25 cellular contexts compared by ENCODE assay signal in genomic region chr18:72180689-72181088, GRCh38.
DNase-seq lines count a peak whose midpoint lies in the region; ATAC-seq lines count a peak whose summit lies in the region.
"Had no signal": no experiment of that assay in that cellular context is flagged by ENCODE, and none has a peak within 500 bp of the region (broad histone marks: within the 10 kb centered on the region; RNA-seq: fewer than 3 reads in every experiment).

No MANE protein-coding gene starts in this region.

- ATAC-seq in GM21576 (IDR thresholded peaks at IDR 0.05; ENCODE audit: unreplicated experiment) (peak; percentile 10), HG03196 (IDR thresholded peaks at IDR 0.05; ENCODE audit: unreplicated experiment) (peak; percentile 22), GM21619 (IDR thresholded peaks at IDR 0.05; ENCODE audit: unreplicated experiment) (no peak), GM19455 (IDR thresholded peaks at IDR 0.05; ENCODE audit: unreplicated experiment) (no peak)
- no peak for ATAC-seq in stimulated activated naive B cell treated with anti-CD40 and anti-IgM and Interleukin-4, amounts not matched to agents 10 μg/mL and 1 μg/mL and 100 μg/mL, for 72 hours (replicated peaks)
- ATAC-seq: left lobe of liver; naive thymus-derived CD8-positive, alpha-beta T cell; right cardiac atrium had no signal

- no peaks in the 10 kb centered on the region for H3K27me3 Mint-ChIP-seq in T-helper 1 cell treated with Interleukin-12 subunit alpha and Interleukin-12 subunit beta and Interleukin-4 antibody, amounts not matched to agents 30 μg/mL and 1 μg/mL, for 36 hours (ENCODE audit: low read depth)
- no peaks in the 10 kb centered on the region for H3K27me3 Mint-ChIP-seq in stimulated activated naive B cell treated with anti-CD40 and anti-IgM and Interleukin-4, amounts not matched to agents 10 μg/mL and 1 μg/mL and 100 μg/mL, for 72 hours
- H3K27me3 Mint-ChIP-seq: activated naive CD8-positive, alpha-beta T cell; activated T-helper 17 cell treated with anti-CD3 and anti-CD28 coated beads, Interleukin-2, amount 50 U/mL, for 72 hours; CD4-positive, alpha-beta memory T cell; naive thymus-derived CD8-positive, alpha-beta T cell; T-helper 17 cell had no signal

- intact Hi-C loops in head of caudate nucleus (cut with DNase I): no loop called here

- no peak for DNase-seq in T-helper 1 cell
- DNase-seq in stimulated activated naive B cell treated with anti-CD40 and anti-IgM and Interleukin-4, amounts not matched to agents 10 μg/mL and 1 μg/mL and 100 μg/mL, for 72 hours: no peak
- DNase-seq in head of caudate nucleus: no peak
- DNase-seq: activated CD4-positive, alpha-beta T cell treated with anti-CD3 and anti-CD28 coated beads, Interleukin-2, amount 50 U/mL, for 1 hour; caudate nucleus; CD4-positive, alpha-beta memory T cell; dermis blood vessel endothelial cell; DMS53; GF-D8; GOT3; naive thymus-derived CD8-positive, alpha-beta T cell; Peyer's patch; right cardiac atrium; stimulated activated CD4-positive, alpha-beta T cell treated with anti-CD3 and anti-CD28 coated beads, Interleukin-12 subunit alpha, Interleukin-12 subunit beta, amount 100 ng/mL, for 4 hours; stomach; T-helper 17 cell; transverse colon had no signal

- H3K4me1 Mint-ChIP-seq in T-helper 1 cell treated with Interleukin-12 subunit alpha and Interleukin-12 subunit beta and Interleukin-4 antibody, amounts not matched to agents 30 μg/mL and 1 μg/mL, for 36 hours (ENCODE audit: low read depth): peaks cover 2% of the 10 kb centered on the region
- peaks cover 2 to 8% of the 10 kb centered on the region in 2 donors for H3K4me1 Mint-ChIP-seq in stimulated activated naive B cell treated with anti-CD40 and anti-IgM and Interleukin-4, amounts not matched to agents 10 μg/mL and 1 μg/mL and 100 μg/mL, for 72 hours
- H3K4me1 Mint-ChIP-seq: activated T-helper 17 cell treated with anti-CD3 and anti-CD28 coated beads, Interleukin-2, amount 50 U/mL, for 72 hours; CD4-positive, alpha-beta memory T cell; T-helper 17 cell had no signal

- H3K27ac Mint-ChIP-seq in T-helper 1 cell treated with Interleukin-12 subunit alpha and Interleukin-12 subunit beta and Interleukin-4 antibody, amounts not matched to agents 30 μg/mL and 1 μg/mL, for 36 hours: peak overlapping the region; percentile 7
- peak overlapping the region; percentile 0 for H3K27ac Mint-ChIP-seq in stimulated activated naive B cell treated with anti-CD40 and anti-IgM and Interleukin-4, amounts not matched to agents 10 μg/mL and 1 μg/mL and 100 μg/mL, for 72 hours
- H3K27ac Mint-ChIP-seq: activated naive CD8-positive, alpha-beta T cell; activated T-helper 17 cell treated with anti-CD3 and anti-CD28 coated beads, Interleukin-2, amount 50 U/mL, for 72 hours; CD4-positive, alpha-beta memory T cell; T-helper 17 cell had no signal

- no peak overlapping the region for H3K4me3 Mint-ChIP-seq in T-helper 1 cell treated with Interleukin-12 subunit alpha and Interleukin-12 subunit beta and Interleukin-4 antibody, amounts not matched to agents 30 μg/mL and 1 μg/mL, for 36 hours
- peak overlapping the region in 1 of 2 donors; percentile 26 for H3K4me3 Mint-ChIP-seq in stimulated activated naive B cell treated with anti-CD40 and anti-IgM and Interleukin-4, amounts not matched to agents 10 μg/mL and 1 μg/mL and 100 μg/mL, for 72 hours
- H3K4me3 Mint-ChIP-seq: activated naive CD8-positive, alpha-beta T cell; activated T-helper 17 cell treated with anti-CD3 and anti-CD28 coated beads, Interleukin-2, amount 50 U/mL, for 72 hours; CD4-positive, alpha-beta memory T cell; naive thymus-derived CD8-positive, alpha-beta T cell; T-helper 17 cell had no signal

- H3K9me3 Mint-ChIP-seq in T-helper 1 cell treated with Interleukin-12 subunit alpha and Interleukin-12 subunit beta and Interleukin-4 antibody, amounts not matched to agents 30 μg/mL and 1 μg/mL, for 36 hours: peaks cover 22% of the 10 kb centered on the region
- H3K9me3 Mint-ChIP-seq in stimulated activated naive B cell treated with anti-CD40 and anti-IgM and Interleukin-4, amounts not matched to agents 10 μg/mL and 1 μg/mL and 100 μg/mL, for 72 hours: peaks cover 0 to 10% of the 10 kb centered on the region in 2 donors

- H3K36me3 Mint-ChIP-seq in T-helper 1 cell treated with Interleukin-12 subunit alpha and Interleukin-12 subunit beta and Interleukin-4 antibody, amounts not matched to agents 30 μg/mL and 1 μg/mL, for 36 hours (ENCODE audit: low read depth): no peaks in the 10 kb centered on the region
- H3K36me3 Mint-ChIP-seq in stimulated activated naive B cell treated with anti-CD40 and anti-IgM and Interleukin-4, amounts not matched to agents 10 μg/mL and 1 μg/mL and 100 μg/mL, for 72 hours: peaks cover 0 to 2% of the 10 kb centered on the region in 2 donors
- H3K36me3 Mint-ChIP-seq: activated naive CD8-positive, alpha-beta T cell; CD4-positive, alpha-beta memory T cell; naive thymus-derived CD8-positive, alpha-beta T cell had no signal

Comparison
In these comparisons a context has a peak if more than half of its experiments do, and no peak if none do; other contexts are left out.
1. ATAC-seq: peak in GM21576 (single experiment) and HG03196 (single experiment); none in stimulated activated naive B cell treated with anti-CD40 and anti-IgM and Interleukin-4, amounts not matched to agents 10 μg/mL and 1 μg/mL and 100 μg/mL, for 72 hours (0 of 2), GM21619 (single experiment) and GM19455 (single experiment).